ENCODE assay signal across 16 cellular contexts in genomic region chr11:9756878-9757277, GRCh38.
DNase-seq lines count a peak whose midpoint lies in the region; ATAC-seq, FAIRE-seq and TF ChIP-seq lines count a peak whose summit lies in the region.
"Had no signal": no experiment of that assay in that cellular context is flagged by ENCODE, and none has a peak within 500 bp of the region (broad histone marks: within the 10 kb centered on the region; RNA-seq: fewer than 3 reads in every experiment).

No MANE protein-coding gene starts in this region.

- H3F3A ChIP-seq in SU-DHL-6 (ENCODE audit: insufficient read depth): peaks cover 69% of the 10 kb centered on the region

- no peak overlapping the region for H2AFZ ChIP-seq in SU-DHL-6 (ENCODE audit: low read depth, low read length, severe bottlenecking)
- H2AFZ ChIP-seq in keratinocyte (ENCODE audit: control insufficient read depth, low read length): no peak overlapping the region

- FAIRE-seq in keratinocyte (lab: Jason Lieb, UNC) (no peak), urothelium cell line (lab: Jason Lieb, UNC) (no peak)

- H3K9me3 ChIP-seq in left ventricle myocardium inferior (replicated peaks) (no peaks in the 10 kb centered on the region), SU-DHL-6 (ENCODE audit: insufficient read depth, low read length) (no peaks in the 10 kb centered on the region), keratinocyte (ENCODE audit: control insufficient read depth, low read depth, low read length) (no peaks in the 10 kb centered on the region), vagina (no peaks in the 10 kb centered on the region)
- H3K9me3 ChIP-seq: tibial nerve had no signal

- no peak for TF ChIP-seq CTCF in left ventricle myocardium inferior (IDR thresholded peaks at IDR 0.05; ENCODE audit: borderline replicate concordance)
- no peak for TF ChIP-seq CTCF in SU-DHL-6 (IDR thresholded peaks at IDR 0.05; ENCODE audit: insufficient read depth, low read length, poor library complexity, severe bottlenecking)
- no peak for TF ChIP-seq CTCF in keratinocyte (optimal IDR thresholded peaks at IDR 0.05 in 1 of 3, IDR thresholded peaks at IDR 0.05 in 1 of 3, conservative IDR thresholded peaks at IDR 0.05 in 1 of 3; ENCODE audit: extremely low read depth in 1 of 3, insufficient read depth in 2 of 3, low read length in 3 of 3)
- TF ChIP-seq CTCF in vagina (IDR thresholded peaks at IDR 0.05): no peak

- peak overlapping the region; percentile 89 for H3K9ac ChIP-seq in SU-DHL-6 (ENCODE audit: low read length)
- peak overlapping the region; percentile 97 for H3K9ac ChIP-seq in keratinocyte (ENCODE audit: control insufficient read depth, extremely low read depth, insufficient read depth, low read length)

- H3K27me3 ChIP-seq in left ventricle myocardium inferior (ENCODE audit: low read depth) (no peaks in the 10 kb centered on the region), SU-DHL-6 (ENCODE audit: low read length) (no peaks in the 10 kb centered on the region), keratinocyte (ENCODE audit: control insufficient read depth, extremely low read depth, insufficient read depth, low read length) (no peaks in the 10 kb centered on the region), vagina (no peaks in the 10 kb centered on the region)
- H3K27me3 ChIP-seq: tibial nerve had no signal

- no peak overlapping the region for H3K4me3 ChIP-seq in left ventricle myocardium inferior
- no peak overlapping the region for H3K4me3 ChIP-seq in SU-DHL-6 (ENCODE audit: insufficient read depth, low read length, poor library complexity, severe bottlenecking)
- peak overlapping the region in 1 of 3 experiments; percentile 9 for H3K4me3 ChIP-seq in keratinocyte (ENCODE audit: control insufficient read depth in 2 of 3, extremely low read depth in 1 of 3, insufficient read depth in 2 of 3, low read depth in 1 of 3, low read length in 3 of 3)
- H3K4me3 ChIP-seq in vagina: no peak overlapping the region

- intact Hi-C loops in left ventricle myocardium inferior (cut with micrococcal nuclease): no loop called here
- intact Hi-C loops in left cardiac atrium (cut with DNase I): loop anchor here in 1 of 2 donors (5.0 to 10.0 kb wide), 3 partner anchors 142 to 565 kb away; no protein-coding TSS in a partner anchor
- intact Hi-C loops in vagina (cut with DNase I): loop anchor here (5.0 to 10.0 kb wide), 3 partner anchors 142 to 550 kb away; partner anchors contain the start of gene ADM

- H3K79me2 ChIP-seq in SU-DHL-6 (ENCODE audit: insufficient read depth, low read length) (peaks cover 17% of the 10 kb centered on the region; the same call in 1 of the 2 replicates), keratinocyte (ENCODE audit: control insufficient read depth, insufficient read depth, low read length) (no peaks in the 10 kb centered on the region)

- DNase-seq in left ventricle myocardium inferior: no peak
- no peak for DNase-seq in left cardiac atrium
- DNase-seq in keratinocyte (ENCODE audit: low read depth, low spot score): no peak
- no peak for DNase-seq in vagina (ENCODE audit: extremely low spot score in 2 of 2)
- no peak for DNase-seq in urothelium cell line (ENCODE audit: low spot score)
- DNase-seq in activated naive CD4-positive, alpha-beta T cell (lab: John Stamatoyannopoulos, UW): no peak
- DNase-seq: CD8-positive, alpha-beta T cell; central memory CD4-positive, alpha-beta T cell; EL; NCI-H1417 treated with DMSO at 0.1 percent for 48 hours; SIG-M5; stimulated activated CD4-positive, alpha-beta T cell treated with anti-CD3 and anti-CD28 coated beads, Interleukin-4, amount 100 ng/mL, for 1 hour had no signal

- H3K27ac ChIP-seq in left ventricle myocardium inferior (replicated peaks) (peak overlapping the region; percentile 96), SU-DHL-6 (ENCODE audit: low read depth, low read length) (peak overlapping the region; percentile 84), keratinocyte (ENCODE audit: control insufficient read depth, insufficient read depth, low read length) (peak overlapping the region; percentile 98), vagina (peak overlapping the region; percentile 80)
- H3K27ac ChIP-seq: KMS-11 had no signal

- H3K9me2 ChIP-seq in SU-DHL-6 (replicated peaks; ENCODE audit: insufficient read depth, low read length): no peaks in the 10 kb centered on the region

- dilution Hi-C loops in keratinocyte (cut with MboI; ENCODE audit: extremely low pct_ligation_motif_present, low sequenced_read_pairs): no loop called here

- ATAC-seq in left cardiac atrium (no peak), GM18517 (IDR thresholded peaks at IDR 0.05; ENCODE audit: unreplicated experiment) (no peak)
- ATAC-seq: CD8-positive, alpha-beta T cell had no signal

- H3K36me3 ChIP-seq in left ventricle myocardium inferior (no peaks in the 10 kb centered on the region), SU-DHL-6 (ENCODE audit: low read length) (peaks cover 9% of the 10 kb centered on the region), keratinocyte (ENCODE audit: control insufficient read depth in 2 of 2, extremely low read depth in 1 of 2, insufficient read depth in 2 of 2, low read length in 2 of 2) (peaks cover 0 to 3% of the 10 kb centered on the region in 2 experiments), vagina (peaks cover 0 to 3% of the 10 kb centered on the region in 2 donors)

- H3K4me2 ChIP-seq in SU-DHL-6 (ENCODE audit: low read depth, low read length, poor library complexity, severe bottlenecking): peak overlapping the region; percentile 84
- peak overlapping the region; percentile 29 for H3K4me2 ChIP-seq in keratinocyte (ENCODE audit: control insufficient read depth, extremely low read depth, insufficient read depth, low read depth, low read length)

- H3K9me1 ChIP-seq in keratinocyte (ENCODE audit: control insufficient read depth, extremely low read depth, insufficient read depth, low read length): no peaks in the 10 kb centered on the region

- no peak for TF ChIP-seq POLR2A in vagina (IDR thresholded peaks at IDR 0.05)

- H3K4me1 ChIP-seq in left ventricle myocardium inferior (peaks cover 77% of the 10 kb centered on the region), keratinocyte (ENCODE audit: control insufficient read depth, extremely low read depth, insufficient read depth, low read length) (peaks cover 90% of the 10 kb centered on the region), vagina (peaks cover 76% of the 10 kb centered on the region)

- H4K20me1 ChIP-seq in SU-DHL-6 (ENCODE audit: low read depth, low read length): no peaks in the 10 kb centered on the region
- H4K20me1 ChIP-seq in keratinocyte (ENCODE audit: control insufficient read depth, extremely low read depth, insufficient read depth, low read length): no peaks in the 10 kb centered on the region
